Comparison of ENCODE assay signal across 9 cellular contexts in genomic region chr5:141245250-141245717, GRCh38. TPM values are rescaled to one million over a fixed set of nuclear protein-coding genes. Genes with fewer than 3 reads are reported as not detected.
DNase-seq lines count a peak whose midpoint lies in the region; ATAC-seq and TF ChIP-seq lines count a peak whose summit lies in the region.
"Had no signal": no experiment of that assay in that cellular context is flagged by ENCODE, and none has a peak within 500 bp of the region (broad histone marks: within the 10 kb centered on the region; RNA-seq: fewer than 3 reads in every experiment).

TSS of gene PCDHB15 (plus strand) at chr5:141245395. CDS start at chr5:141245579, 184 bp downstream.

- H3K9ac ChIP-seq in skeletal muscle tissue (ENCODE audit: low read depth in 1 of 3, low read length in 3 of 3), result no peak within 1 kb of the TSS

- no peak for ATAC-seq in HG02884 (IDR thresholded peaks at IDR 0.05; ENCODE audit: unreplicated experiment)
- ATAC-seq in GM21619 (IDR thresholded peaks at IDR 0.05; ENCODE audit: unreplicated experiment), result no peak
- ATAC-seq: mucosa of descending colon had no signal

- POLR2A ChIA-PET in HEK293T (lab: Yijun Ruan, JAX), result interaction anchor here (0.6 kb wide), 1 partner anchor 75 kb away, joined by 3 read pairs; the partner anchor contains the start of gene TAF7

- no peak within 1 kb of the TSS for H3K27ac ChIP-seq in skeletal muscle tissue (ENCODE audit: low read depth, low read length)

- no peaks in the 10 kb centered on the region for H3K4me1 ChIP-seq in skeletal muscle tissue (ENCODE audit: control insufficient read depth in 3 of 3, insufficient read depth in 3 of 3, low read length in 3 of 3)

- H3K27me3 ChIP-seq in skeletal muscle tissue (ENCODE audit: control insufficient read depth in 3 of 3, insufficient read depth in 3 of 3, low read length in 3 of 3), result no peaks in the 10 kb centered on the region

- CTCF ChIA-PET in HEK293T (lab: Yijun Ruan, JAX), result interaction anchor here (0.6 to 2.1 kb wide), 15 partner anchors 9 to 713 kb away, joined by 3 to 8 read pairs (median 4); partner anchors contain the start of genes PCDH12, PCDHB14 and TAF7

- H3K36me3 ChIP-seq in skeletal muscle tissue (ENCODE audit: control insufficient read depth in 3 of 3, insufficient read depth in 3 of 3, low read length in 3 of 3), result no peaks in the 10 kb centered on the region

- DNase-seq in HEK293T (ENCODE audit: extremely low spot score), result peak; percentile 20
- peak; percentile 52 for DNase-seq in T1000 (lab: John Stamatoyannopoulos, UW)
- DNase-seq in hippocampal formation (lab: John Stamatoyannopoulos, UW), result peak; percentile 0 to 17
- DNase-seq in NCI-H2196 treated with DMSO at 0.1 percent for 48 hours (lab: John Stamatoyannopoulos, UW; ENCODE audit: unreplicated experiment), result no peak
- DNase-seq in ACHN, result no peak

- H3K9me3 ChIP-seq in skeletal muscle tissue (ENCODE audit: control insufficient read depth in 3 of 3, low read length in 3 of 3), result peaks cover 22 to 47% (median 29%) of the 10 kb centered on the region in 3 donors

- in situ Hi-C loops in ACHN (cut with HindIII; ENCODE audit: low pct_ligation_motif_present, low pct_unique_long_range_greater_than_20kb, low sequenced_read_pairs), result no loop called here

- peak within 1 kb of the TSS; percentile 32 to 64 (median 57) for H3K4me3 ChIP-seq in skeletal muscle tissue (ENCODE audit: low read length in 3 of 3)
- H3K4me3 ChIP-seq: mucosa of descending colon had no signal

TF ChIP-seq in HEK293T, 16 proteins besides CTCF, POLR2A, EP300 and RAD21:
- TF ChIP-seq L3MBTL2 (conservative IDR thresholded peaks at IDR 0.05), result no peak
- TF ChIP-seq ZNF384 (IDR thresholded peaks at IDR 0.05), result no peak
- TF ChIP-seq CTBP1 (IDR thresholded peaks at IDR 0.05; ENCODE audit: borderline replicate concordance), result no peak
TF ChIP-seq in HEK293T: peak in this region for 0.

RNA-seq across cellular contexts. Expression of gene PCDHB15, which starts in this region (rescaled TPM):
- total RNA-seq in skeletal muscle tissue, result 4.2 TPM

Comparison
In these comparisons a context has a peak if more than half of its experiments do, and no peak if none do; other contexts are left out.
1. DNase-seq: peak in HEK293T (single experiment), T1000 (single experiment) and hippocampal formation (2 of 2); none in NCI-H2196 treated with DMSO at 0.1 percent for 48 hours (single experiment) and ACHN (single experiment).